Comparison of ENCODE assay signal across 26 cellular contexts in genomic region chr2:127580167-127581049, GRCh38. TPM values are rescaled to one million over a fixed set of nuclear protein-coding genes. Genes with fewer than 3 reads are reported as not detected.
DNase-seq lines count a peak whose midpoint lies in the region; TF ChIP-seq lines count a peak whose summit lies in the region.
"Had no signal": no experiment of that assay in that cellular context is flagged by ENCODE, and none has a peak within 500 bp of the region (broad histone marks: within the 10 kb centered on the region; RNA-seq: fewer than 3 reads in every experiment).

No MANE protein-coding gene starts in this region.

- H3K27ac ChIP-seq in endodermal cell (ENCODE audit: low read depth, low read length), result no peak overlapping the region
- H3K27ac ChIP-seq in spleen, result no peak overlapping the region
- H3K27ac ChIP-seq: heart right ventricle, lower lobe of right lung, SJSA1, thoracic aorta had no signal

- H3K4me3 ChIP-seq in endodermal cell (ENCODE audit: low read length) (no peak overlapping the region), spleen (no peak overlapping the region)
- H3K4me3 ChIP-seq: heart right ventricle, lower lobe of right lung, SJSA1, smooth muscle cell, thoracic aorta had no signal

- H3K27ac Mint-ChIP-seq in activated CD4-positive, alpha-beta memory T cell treated with anti-CD3 and anti-CD28 coated beads, Interleukin-2, amount 10 ng/mL, durations not matched to agents 7 days and 5 days, result no peak overlapping the region
- no peak overlapping the region for H3K27ac Mint-ChIP-seq in activated CD4-positive, alpha-beta memory T cell treated with anti-CD3 and anti-CD28 coated beads for 36 hours
- no peak overlapping the region for H3K27ac Mint-ChIP-seq in endodermal cell
- no peak overlapping the region for H3K27ac Mint-ChIP-seq in immature natural killer cell
- H3K27ac Mint-ChIP-seq: activated CD4-positive, alpha-beta T cell treated with anti-CD3 and anti-CD28 coated beads, Interleukin-2, amount 10 ng/mL, durations not matched to agents 24 days and 14 days; T-helper 17 cell had no signal

- TF ChIP-seq POLR2A in spleen (IDR thresholded peaks at IDR 0.05), result no peak

- H3K27me3 ChIP-seq in endodermal cell (ENCODE audit: control insufficient read depth, insufficient read depth, low read length, poor library complexity, severe bottlenecking) (no peaks in the 10 kb centered on the region), spleen (replicated peaks in 1 of 7) (no peaks in the 10 kb centered on the region)
- H3K27me3 ChIP-seq: heart right ventricle, SJSA1 had no signal

- H3K36me3 Mint-ChIP-seq in activated CD4-positive, alpha-beta memory T cell treated with anti-CD3 and anti-CD28 coated beads, Interleukin-2, amount 10 ng/mL, durations not matched to agents 7 days and 5 days (ENCODE audit: low read depth), result no peaks in the 10 kb centered on the region
- no peaks in the 10 kb centered on the region for H3K36me3 Mint-ChIP-seq in activated CD4-positive, alpha-beta memory T cell treated with anti-CD3 and anti-CD28 coated beads for 36 hours
- H3K36me3 Mint-ChIP-seq in endodermal cell (ENCODE audit: low read depth) (no peaks in the 10 kb centered on the region), immature natural killer cell (no peaks in the 10 kb centered on the region)

- 93% methylated on average over 20 to 24 of the region's 24 CpGs for WGBS in endodermal cell (ENCODE audit: insufficient coverage in 1 of 2, insufficient read length in 1 of 2), 2 experiments
- 71 to 82% (median 79%) methylated on average over 24 of the region's 24 CpGs for WGBS in spleen, 5 donors

- CTCF ChIA-PET in activated CD4-positive, alpha-beta memory T cell treated with anti-CD3 and anti-CD28 coated beads, Interleukin-2, amount 10 ng/mL, durations not matched to agents 7 days and 5 days (lab: Charles Lee), result interaction anchor here (0.6 to 2.9 kb wide), 3 partner anchors 11 to 295 kb away, joined by 3 to 14 read pairs (median 3); no protein-coding TSS in a partner anchor
- CTCF ChIA-PET in activated CD4-positive, alpha-beta memory T cell treated with anti-CD3 and anti-CD28 coated beads for 36 hours (lab: Charles Lee), result no interaction called here

- intact Hi-C loops in activated CD4-positive, alpha-beta memory T cell treated with anti-CD3 and anti-CD28 coated beads for 36 hours (cut with micrococcal nuclease), result no loop called here
- intact Hi-C loops in spleen (cut with DNase I; ENCODE audit: low total_unique reads), result no loop called here

- H3K36me3 ChIP-seq in endodermal cell (ENCODE audit: control insufficient read depth, insufficient read depth, low read length), result no peaks in the 10 kb centered on the region
- H3K36me3 ChIP-seq in spleen, result no peaks in the 10 kb centered on the region
- H3K36me3 ChIP-seq: heart right ventricle, lower lobe of right lung, SJSA1, thoracic aorta had no signal

- no peak overlapping the region for H3K9ac ChIP-seq in endodermal cell (ENCODE audit: extremely low read depth, low read length, poor library complexity, severe bottlenecking)

- no peaks in the 10 kb centered on the region for H3K4me1 Mint-ChIP-seq in activated CD4-positive, alpha-beta memory T cell treated with anti-CD3 and anti-CD28 coated beads, Interleukin-2, amount 10 ng/mL, durations not matched to agents 7 days and 5 days
- H3K4me1 Mint-ChIP-seq in activated CD4-positive, alpha-beta memory T cell treated with anti-CD3 and anti-CD28 coated beads for 36 hours (ENCODE audit: low read depth), result no peaks in the 10 kb centered on the region
- H3K4me1 Mint-ChIP-seq in endodermal cell, result peaks cover 17% of the 10 kb centered on the region
- H3K4me1 Mint-ChIP-seq in immature natural killer cell, result peaks cover 1 to 2% of the 10 kb centered on the region in 2 donors

- H3K9me3 ChIP-seq in endodermal cell (ENCODE audit: control insufficient read depth, low read length) (no peaks in the 10 kb centered on the region), spleen (no peaks in the 10 kb centered on the region)
- H3K9me3 ChIP-seq: heart right ventricle, lower lobe of right lung, SJSA1, thoracic aorta had no signal

- no peak overlapping the region for H3K4me3 Mint-ChIP-seq in activated CD4-positive, alpha-beta memory T cell treated with anti-CD3 and anti-CD28 coated beads, Interleukin-2, amount 10 ng/mL, durations not matched to agents 7 days and 5 days
- H3K4me3 Mint-ChIP-seq in activated CD4-positive, alpha-beta memory T cell treated with anti-CD3 and anti-CD28 coated beads for 36 hours, result no peak overlapping the region
- no peak overlapping the region for H3K4me3 Mint-ChIP-seq in endodermal cell
- no peak overlapping the region for H3K4me3 Mint-ChIP-seq in immature natural killer cell
- H3K4me3 Mint-ChIP-seq: activated CD4-positive, alpha-beta T cell treated with anti-CD3 and anti-CD28 coated beads, Interleukin-2, amount 10 ng/mL, durations not matched to agents 24 days and 14 days; T-helper 17 cell had no signal

- peak; percentile 8 for DNase-seq in activated CD4-positive, alpha-beta memory T cell treated with anti-CD3 and anti-CD28 coated beads, Interleukin-2, amount 10 ng/mL, durations not matched to agents 7 days and 5 days
- DNase-seq in activated CD4-positive, alpha-beta memory T cell treated with anti-CD3 and anti-CD28 coated beads for 36 hours, result no peak
- DNase-seq in MV-4-11 (lab: John Stamatoyannopoulos, UW) (peak; percentile 80), endodermal cell (peak; percentile 37), spleen (peak; percentile 60), cerebellar nuclear complex (lab: John Stamatoyannopoulos, UW) (no peak), immature natural killer cell (no peak), NCI-H2171 treated with DMSO at 0.1 percent for 48 hours (lab: John Stamatoyannopoulos, UW) (no peak)
- DNase-seq: activated CD4-positive, alpha-beta T cell treated with anti-CD3 and anti-CD28 coated beads, Interleukin-2, amount 10 ng/mL, durations not matched to agents 24 days and 14 days; activated gamma-delta T cell treated with Interleukin-2 at 50 U/mL for 16 hours; amniotic stem cell; Calu3; dermis blood vessel endothelial cell; Karpas-422; lower lobe of right lung; NCI-H1092; NCI-H2081 treated with DMSO at 0.1 percent for 48 hours; NCI-H446; stimulated activated CD4-positive, alpha-beta T cell treated with anti-CD3 and anti-CD28 coated beads, Interleukin-2, amount 100 ng/mL, for 48 hours; stimulated activated naive CD4-positive, alpha-beta T cell; T-helper 17 cell had no signal

- H3K4me1 ChIP-seq in endodermal cell (ENCODE audit: control insufficient read depth, insufficient read depth, low read length) (no peaks in the 10 kb centered on the region), spleen (peaks cover 4 to 41% (median 23%) of the 10 kb centered on the region in 6 donors)
- H3K4me1 ChIP-seq: SJSA1 had no signal

- no peaks in the 10 kb centered on the region for H3K9me3 Mint-ChIP-seq in activated CD4-positive, alpha-beta memory T cell treated with anti-CD3 and anti-CD28 coated beads, Interleukin-2, amount 10 ng/mL, durations not matched to agents 7 days and 5 days
- H3K9me3 Mint-ChIP-seq in activated CD4-positive, alpha-beta memory T cell treated with anti-CD3 and anti-CD28 coated beads for 36 hours, result no peaks in the 10 kb centered on the region
- H3K9me3 Mint-ChIP-seq in endodermal cell (no peaks in the 10 kb centered on the region), immature natural killer cell (no peaks in the 10 kb centered on the region)
- H3K9me3 Mint-ChIP-seq: activated CD4-positive, alpha-beta T cell treated with anti-CD3 and anti-CD28 coated beads, Interleukin-2, amount 10 ng/mL, durations not matched to agents 24 days and 14 days had no signal

- POLR2A ChIA-PET in activated CD4-positive, alpha-beta memory T cell treated with anti-CD3 and anti-CD28 coated beads, Interleukin-2, amount 10 ng/mL, durations not matched to agents 7 days and 5 days (lab: Charles Lee), result interaction anchor here (1.1 kb wide), 1 partner anchor 10 kb away, joined by 3 read pairs; no protein-coding TSS in a partner anchor
- POLR2A ChIA-PET in activated CD4-positive, alpha-beta memory T cell treated with anti-CD3 and anti-CD28 coated beads for 36 hours (lab: Charles Lee), result no interaction called here

- H3K27me3 Mint-ChIP-seq in activated CD4-positive, alpha-beta memory T cell treated with anti-CD3 and anti-CD28 coated beads, Interleukin-2, amount 10 ng/mL, durations not matched to agents 7 days and 5 days, result peaks cover 36% of the 10 kb centered on the region
- H3K27me3 Mint-ChIP-seq in activated CD4-positive, alpha-beta memory T cell treated with anti-CD3 and anti-CD28 coated beads for 36 hours, result peaks cover 4% of the 10 kb centered on the region
- H3K27me3 Mint-ChIP-seq in endodermal cell (ENCODE audit: insufficient read depth), result peaks cover 2% of the 10 kb centered on the region
- peaks cover 1 to 2% (median 2%) of the 10 kb centered on the region in 3 donors for H3K27me3 Mint-ChIP-seq in immature natural killer cell (ENCODE audit: low read depth in 3 of 3)

- TF ChIP-seq CTCF in endodermal cell (conservative IDR thresholded peaks at IDR 0.05) (no peak), spleen (IDR thresholded peaks at IDR 0.05 in 8 of 11, conservative IDR thresholded peaks at IDR 0.05 in 3 of 11) (no peak)

RNA-seq across cellular contexts. Expression of gene MYO7B, which starts 44.9 kb away (rescaled TPM):
- total RNA-seq in activated CD4-positive, alpha-beta memory T cell treated with anti-CD3 and anti-CD28 coated beads, Interleukin-2, amount 10 ng/mL, durations not matched to agents 7 days and 5 days, result under 1 TPM; 0.13 to 0.18 TPM
- total RNA-seq in activated CD4-positive, alpha-beta memory T cell treated with anti-CD3 and anti-CD28 coated beads for 36 hours, result under 1 TPM; 0.14 to 0.58 TPM
- total RNA-seq in endodermal cell, result under 1 TPM in 1 of 2 donors, not detected in 1; 0.11 TPM
- not detected for polyA plus RNA-seq in endodermal cell (2013, experiment 1 of 2)
- not detected for polyA plus RNA-seq in endodermal cell (2013, experiment 2 of 2)
- 10 to 100 TPM; 32.3 to 55.7 (median 50.1) TPM for total RNA-seq in spleen
- polyA plus RNA-seq in spleen, result 100 to 1,000 TPM in 2 of 3 donors, 10 to 100 TPM in 1; 76.9 to 165 (median 103) TPM
- under 1 TPM in 1 of 3 donors, not detected in 2; 0.37 TPM for polyA plus RNA-seq in immature natural killer cell
- total RNA-seq: bronchial epithelial cell, dermis blood vessel endothelial cell had no signal

RNA-seq across cellular contexts. Expression of gene IWS1, which starts 54.1 kb away (rescaled TPM):
- total RNA-seq in activated CD4-positive, alpha-beta memory T cell treated with anti-CD3 and anti-CD28 coated beads, Interleukin-2, amount 10 ng/mL, durations not matched to agents 7 days and 5 days, result 10 to 100 TPM; 40.8 to 43.3 TPM
- total RNA-seq in activated CD4-positive, alpha-beta memory T cell treated with anti-CD3 and anti-CD28 coated beads for 36 hours, result 10 to 100 TPM; 57.0 to 57.1 TPM
- total RNA-seq in endodermal cell (100 to 1,000 TPM in 1 of 2 donors, 10 to 100 TPM in 1; 91.4 to 107 TPM), spleen (10 to 100 TPM; 40.5 to 59.7 (median 44.3) TPM)
- polyA plus RNA-seq in endodermal cell (2013, experiment 1 of 2), result 77.9 TPM
- 85.8 TPM for polyA plus RNA-seq in endodermal cell (2013, experiment 2 of 2)
- polyA plus RNA-seq in spleen (10 to 100 TPM; 18.8 to 28.1 (median 22.0) TPM), immature natural killer cell (10 to 100 TPM in 2 of 3 donors, 1 to 10 TPM in 1; 3.8 to 32.2 (median 13.1) TPM)

Comparison
In these comparisons a context has a peak if more than half of its experiments do, and no peak if none do; other contexts are left out.
1. DNase-seq: peak in activated CD4-positive, alpha-beta memory T cell treated with anti-CD3 and anti-CD28 coated beads, Interleukin-2, amount 10 ng/mL, durations not matched to agents 7 days and 5 days (single experiment), MV-4-11 (single experiment), endodermal cell (single experiment) and spleen (single experiment); none in activated CD4-positive, alpha-beta memory T cell treated with anti-CD3 and anti-CD28 coated beads for 36 hours (single experiment), cerebellar nuclear complex (0 of 2), immature natural killer cell (0 of 3) and NCI-H2171 treated with DMSO at 0.1 percent for 48 hours (single experiment).
2. RNA of gene MYO7B, which starts 44.9 kb away (total RNA-seq): 32.3 to 55.7 TPM in spleen; 0.14 to 0.58 TPM in activated CD4-positive, alpha-beta memory T cell treated with anti-CD3 and anti-CD28 coated beads for 36 hours, 0.13 to 0.18 TPM in activated CD4-positive, alpha-beta memory T cell treated with anti-CD3 and anti-CD28 coated beads, Interleukin-2, amount 10 ng/mL, durations not matched to agents 7 days and 5 days and 0.11 TPM in endodermal cell; every median in the first group is over 10 times any median in the second.